In genomic region chr6:124986146-124986545, GRCh38 we compare ENCODE assay signal across 13 cellular contexts.
"Had no signal": no experiment of that assay in that cellular context is flagged by ENCODE, and none has a peak within 500 bp of the region (broad histone marks: within the 10 kb centered on the region; RNA-seq: fewer than 3 reads in every experiment).

No MANE protein-coding gene starts in this region.

- H3K4me3 ChIP-seq: body of pancreas, lower lobe of right lung, testis, upper lobe of right lung had no signal

- H3K4me1 ChIP-seq: body of pancreas had no signal

- H3K27ac ChIP-seq: body of pancreas, lower lobe of right lung, testis, upper lobe of right lung had no signal

- H3K9me3 ChIP-seq: body of pancreas, lower lobe of right lung, testis, upper lobe of right lung had no signal

- ATAC-seq: activated CD8-positive, alpha-beta T cell treated with anti-CD3 and anti-CD28 coated beads, Interleukin-2, amount 10 ng/mL, durations not matched to agents 7 days and 5 days; body of pancreas; left cardiac atrium; lower lobe of right lung; naive thymus-derived CD4-positive, alpha-beta T cell; stimulated activated naive CD8-positive, alpha-beta T cell treated with anti-CD3 and anti-CD28 coated beads, Interleukin-15, amount 100 ng/mL, for 72 hours; upper lobe of right lung; WTC11 had no signal

- H3K36me3 ChIP-seq: lower lobe of right lung, upper lobe of right lung had no signal

- H3K27me3 ChIP-seq: body of pancreas, testis, upper lobe of right lung had no signal

- DNase-seq: activated CD4-positive, alpha-beta T cell treated with anti-CD3 and anti-CD28 coated beads for 48 hours; activated CD8-positive, alpha-beta T cell treated with anti-CD3 and anti-CD28 coated beads, Interleukin-2, amount 10 ng/mL, durations not matched to agents 7 days and 5 days; body of pancreas; endodermal cell; left cardiac atrium; lower lobe of right lung; naive thymus-derived CD4-positive, alpha-beta T cell; nucleus accumbens; stimulated activated CD4-positive, alpha-beta T cell treated with anti-CD3 and anti-CD28 coated beads, Interleukin-4, amount 100 ng/mL, for 24 hours; stimulated activated naive CD8-positive, alpha-beta T cell treated with anti-CD3 and anti-CD28 coated beads, Interleukin-15, amount 100 ng/mL, for 72 hours; testis; upper lobe of right lung had no signal
